Comparison of ENCODE assay signal across 9 cellular contexts in genomic region chr2:157257312-157258252, GRCh38. TPM values are rescaled to one million over a fixed set of nuclear protein-coding genes. Genes with fewer than 3 reads are reported as not detected.
DNase-seq lines count a peak whose midpoint lies in the region; ATAC-seq and TF ChIP-seq lines count a peak whose summit lies in the region.
"Had no signal": no experiment of that assay in that cellular context is flagged by ENCODE, and none has a peak within 500 bp of the region (broad histone marks: within the 10 kb centered on the region; RNA-seq: fewer than 3 reads in every experiment).

Gene GALNT5, plus strand, starts transcription at chr2:157257705. Its CDS starts 378 bp downstream, at chr2:157258083.

- ATAC-seq in activated CD4-positive, alpha-beta T cell treated with anti-CD3 and anti-CD28 coated beads for 36 hours, result no peak
- ATAC-seq in GM19328 (IDR thresholded peaks at IDR 0.05; ENCODE audit: unreplicated experiment) (no peak), GM19397 (IDR thresholded peaks at IDR 0.05; ENCODE audit: unreplicated experiment) (no peak)

- CTCF ChIA-PET in activated CD4-positive, alpha-beta T cell treated with anti-CD3 and anti-CD28 coated beads for 36 hours (lab: Charles Lee), result interaction anchor here (0.6 to 1.4 kb wide), 5 partner anchors 9 to 78 kb away, joined by 3 to 4 read pairs (median 3); no protein-coding TSS in a partner anchor

- in situ Hi-C loops in transverse colon (cut with MboI; ENCODE audit: low pct_ligation_motif_present in 1 of 4, low pct_unique_long_range_greater_than_20kb in 1 of 4, low sequenced_read_pairs in 3 of 4), result no loop called here

- no peak within 1 kb of the TSS for H3K4me3 Mint-ChIP-seq in activated CD4-positive, alpha-beta T cell treated with anti-CD3 and anti-CD28 coated beads for 36 hours
- H3K4me3 Mint-ChIP-seq: naive B cell had no signal

- peak within 1 kb of the TSS in 3 of 4 donors; percentile 31 to 46 (median 39) for H3K4me3 ChIP-seq in transverse colon

- peak within 1 kb of the TSS; percentile 55 to 86 (median 82) for H3K27ac ChIP-seq in transverse colon

- peaks cover 44% of the 10 kb centered on the region for H3K4me1 Mint-ChIP-seq in activated CD4-positive, alpha-beta T cell treated with anti-CD3 and anti-CD28 coated beads for 36 hours

- no peaks in the 10 kb centered on the region for H3K9me3 ChIP-seq in transverse colon

- no peaks in the 10 kb centered on the region for H3K9me3 Mint-ChIP-seq in activated CD4-positive, alpha-beta T cell treated with anti-CD3 and anti-CD28 coated beads for 36 hours (ENCODE audit: low read depth)
- H3K9me3 Mint-ChIP-seq: naive B cell had no signal

- no peaks in the 10 kb centered on the region for H3K36me3 ChIP-seq in transverse colon

- intact Hi-C loops in activated CD4-positive, alpha-beta T cell treated with anti-CD3 and anti-CD28 coated beads for 36 hours (cut with DNase I, micrococcal nuclease), result loop anchor here in 1 of 2 experiments (5.0 kb wide), 1 partner anchor 925 kb away; the partner anchor contains the start of gene NR4A2
- intact Hi-C loops in transverse colon (cut with DNase I; ENCODE audit: low total_unique reads), result no loop called here

- POLR2A ChIA-PET in activated CD4-positive, alpha-beta T cell treated with anti-CD3 and anti-CD28 coated beads for 36 hours (lab: Charles Lee), result no interaction called here

- no peaks in the 10 kb centered on the region for H3K27me3 ChIP-seq in transverse colon

- no peak for TF ChIP-seq CTCF in transverse colon (IDR thresholded peaks at IDR 0.05)

- peaks cover 10 to 47% (median 21%) of the 10 kb centered on the region in 4 donors for H3K4me1 ChIP-seq in transverse colon

- TF ChIP-seq POLR2A in transverse colon (IDR thresholded peaks at IDR 0.05), result peak; percentile 53

- TF ChIP-seq EP300 in transverse colon (IDR thresholded peaks at IDR 0.05; ENCODE audit: low read depth), result no peak

- H3K36me3 Mint-ChIP-seq in activated CD4-positive, alpha-beta T cell treated with anti-CD3 and anti-CD28 coated beads for 36 hours (ENCODE audit: low read depth), result no peaks in the 10 kb centered on the region
- H3K36me3 Mint-ChIP-seq: naive B cell had no signal

- 12 to 14% methylated on average over 10 to 15 of the region's 15 CpGs for WGBS in transverse colon (ENCODE audit: low coverage in 1 of 2), 2 donors

- H3K27ac Mint-ChIP-seq in activated CD4-positive, alpha-beta T cell treated with anti-CD3 and anti-CD28 coated beads for 36 hours, result peak within 1 kb of the TSS; percentile 26
- H3K27ac Mint-ChIP-seq: naive B cell had no signal

- DNase-seq in activated CD4-positive, alpha-beta T cell treated with anti-CD3 and anti-CD28 coated beads for 36 hours, result no peak
- no peak for DNase-seq in activated CD4-positive, alpha-beta T cell treated with anti-CD3 and anti-CD28 coated beads, Interleukin-2, amount 50 U/mL, for 4 hours
- DNase-seq in brain pericyte (ENCODE audit: low read depth, low spot score), result peak; percentile 47
- DNase-seq in kidney tubule cell (ENCODE audit: low spot score), result peak; percentile 34
- peak; percentile 28 for DNase-seq in transverse colon
- no peak for DNase-seq in NCI-H187 (lab: John Stamatoyannopoulos, UW)
- DNase-seq: naive B cell had no signal

- H3K27me3 Mint-ChIP-seq in activated CD4-positive, alpha-beta T cell treated with anti-CD3 and anti-CD28 coated beads for 36 hours, result peaks cover 18% of the 10 kb centered on the region

RNA-seq across cellular contexts. Expression of gene GALNT5, which starts in this region (rescaled TPM):
- under 1 TPM in 1 of 2 experiments, not detected in 1; 0.04 TPM for total RNA-seq in activated CD4-positive, alpha-beta T cell treated with anti-CD3 and anti-CD28 coated beads for 36 hours
- 10 to 100 TPM in 3 of 4 donors, 1 to 10 TPM in 1; 7.5 to 34.0 (median 14.0) TPM for total RNA-seq in transverse colon

Comparison
In these comparisons a context has a peak if more than half of its experiments do, and no peak if none do; other contexts are left out.
1. RNA of gene GALNT5 (total RNA-seq): 7.5 to 34.0 TPM in transverse colon; 0.04 TPM in activated CD4-positive, alpha-beta T cell treated with anti-CD3 and anti-CD28 coated beads for 36 hours; every median in the first group is over 4 times any median in the second.
2. DNase-seq: peak in brain pericyte (single experiment), kidney tubule cell (single experiment) and transverse colon (single experiment); none in activated CD4-positive, alpha-beta T cell treated with anti-CD3 and anti-CD28 coated beads for 36 hours (single experiment), activated CD4-positive, alpha-beta T cell treated with anti-CD3 and anti-CD28 coated beads, Interleukin-2, amount 50 U/mL, for 4 hours (0 of 2) and NCI-H187 (0 of 2).